In the genomic region with DNA sequence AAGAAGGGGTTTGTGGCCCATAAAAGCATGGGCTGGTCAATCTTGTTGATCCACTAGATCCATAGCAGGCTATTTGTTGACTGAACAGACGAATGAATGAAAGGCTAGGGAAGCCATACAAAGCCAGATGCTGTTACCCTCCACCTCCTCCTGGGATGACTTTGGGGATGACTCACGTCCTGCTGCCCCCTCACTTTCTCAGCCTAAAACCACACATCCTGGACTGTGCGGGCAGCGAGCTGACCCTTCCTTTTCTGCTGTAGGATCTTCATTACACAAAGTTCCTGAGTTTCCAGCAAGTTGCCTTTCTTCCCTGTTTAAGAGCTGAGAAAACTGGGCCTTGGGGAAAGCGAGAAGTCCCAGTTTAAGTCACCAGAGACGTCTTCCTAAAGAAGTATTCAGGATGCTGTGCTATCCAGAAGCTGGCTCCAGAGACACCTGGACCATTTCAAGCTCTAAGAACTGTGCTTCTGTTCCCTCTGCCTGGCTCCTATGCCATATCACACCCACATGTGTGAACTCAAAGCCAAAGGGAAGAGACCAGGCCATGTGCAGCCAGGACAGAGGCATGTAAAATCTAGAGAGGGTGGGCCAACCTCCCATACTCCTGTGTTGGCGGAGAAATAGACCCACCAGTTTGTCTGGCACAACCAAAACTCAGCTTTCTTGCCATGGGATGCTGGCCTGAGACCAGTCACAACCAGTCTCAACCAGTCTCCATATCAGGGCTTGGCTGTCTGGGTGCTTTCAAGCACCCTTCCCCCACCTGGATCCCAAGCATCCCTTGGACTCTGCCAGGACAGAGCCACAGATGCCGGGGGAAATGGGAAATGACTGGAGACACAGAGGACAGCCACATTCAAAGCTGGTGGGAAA, we compare ENCODE assay signal across 11 cellular contexts. TPM values are rescaled to one million over a fixed set of nuclear protein-coding genes. Genes with fewer than 3 reads are reported as not detected.
DNase-seq lines count a peak whose midpoint lies in the region; ATAC-seq lines count a peak whose summit lies in the region.
"Had no signal": no experiment of that assay in that cellular context is flagged by ENCODE, and none has a peak within 500 bp of the region (broad histone marks: within the 10 kb centered on the region; RNA-seq: fewer than 3 reads in every experiment).

No MANE protein-coding gene starts in this region.

- no peak overlapping the region for H3K4me3 Mint-ChIP-seq in activated naive CD8-positive, alpha-beta T cell treated with anti-CD3 and anti-CD28 coated beads, Interleukin-2, amount 50 U/mL, for 24 hours
- H3K4me3 Mint-ChIP-seq in activated naive CD8-positive, alpha-beta T cell treated with anti-CD3 and anti-CD28 coated beads for 36 hours = no peak overlapping the region
- H3K4me3 Mint-ChIP-seq: CD14-positive monocyte had no signal

- H3K4me1 Mint-ChIP-seq in activated naive CD8-positive, alpha-beta T cell treated with anti-CD3 and anti-CD28 coated beads, Interleukin-2, amount 50 U/mL, for 24 hours = peaks cover 45% of the 10 kb centered on the region
- peaks cover 42% of the 10 kb centered on the region for H3K4me1 Mint-ChIP-seq in activated naive CD8-positive, alpha-beta T cell treated with anti-CD3 and anti-CD28 coated beads for 36 hours

- H3K27me3 Mint-ChIP-seq in activated naive CD8-positive, alpha-beta T cell treated with anti-CD3 and anti-CD28 coated beads, Interleukin-2, amount 50 U/mL, for 24 hours = no peaks in the 10 kb centered on the region
- H3K27me3 Mint-ChIP-seq in activated naive CD8-positive, alpha-beta T cell treated with anti-CD3 and anti-CD28 coated beads for 36 hours = no peaks in the 10 kb centered on the region

- DNase-seq in activated naive CD8-positive, alpha-beta T cell treated with anti-CD3 and anti-CD28 coated beads, Interleukin-2, amount 50 U/mL, for 24 hours = no peak
- no peak for DNase-seq in activated naive CD8-positive, alpha-beta T cell treated with anti-CD3 and anti-CD28 coated beads for 36 hours
- DNase-seq in SW480 (ENCODE audit: low spot score) = peak; percentile 94
- peak; percentile 55 for DNase-seq in fibroblast of the conjunctiva (ENCODE audit: low read depth)
- peak; percentile 81 for DNase-seq in stromal cell of bone marrow (ENCODE audit: low read depth)
- DNase-seq in activated naive CD4-positive, alpha-beta T cell (lab: John Stamatoyannopoulos, UW) = no peak
- DNase-seq: amygdala, NCI-H187 had no signal

- ATAC-seq in activated naive CD8-positive, alpha-beta T cell treated with anti-CD3 and anti-CD28 coated beads, Interleukin-2, amount 50 U/mL, for 24 hours = no peak
- ATAC-seq in HG03097 (IDR thresholded peaks at IDR 0.05; ENCODE audit: low FRiP score, unreplicated experiment) (no peak), HG02588 (IDR thresholded peaks at IDR 0.05; ENCODE audit: unreplicated experiment) (no peak)

- no peaks in the 10 kb centered on the region for H3K9me3 Mint-ChIP-seq in activated naive CD8-positive, alpha-beta T cell treated with anti-CD3 and anti-CD28 coated beads, Interleukin-2, amount 50 U/mL, for 24 hours
- H3K9me3 Mint-ChIP-seq in activated naive CD8-positive, alpha-beta T cell treated with anti-CD3 and anti-CD28 coated beads for 36 hours = no peaks in the 10 kb centered on the region
- H3K9me3 Mint-ChIP-seq: CD14-positive monocyte had no signal

- H3K27ac Mint-ChIP-seq in activated naive CD8-positive, alpha-beta T cell treated with anti-CD3 and anti-CD28 coated beads, Interleukin-2, amount 50 U/mL, for 24 hours = peak overlapping the region; percentile 41
- no peak overlapping the region for H3K27ac Mint-ChIP-seq in activated naive CD8-positive, alpha-beta T cell treated with anti-CD3 and anti-CD28 coated beads for 36 hours

- H3K36me3 Mint-ChIP-seq in activated naive CD8-positive, alpha-beta T cell treated with anti-CD3 and anti-CD28 coated beads, Interleukin-2, amount 50 U/mL, for 24 hours (ENCODE audit: low read depth) = no peaks in the 10 kb centered on the region
- H3K36me3 Mint-ChIP-seq in activated naive CD8-positive, alpha-beta T cell treated with anti-CD3 and anti-CD28 coated beads for 36 hours = no peaks in the 10 kb centered on the region

RNA-seq across cellular contexts. Expression of a gene that starts 4.7 kb away (rescaled TPM):
- total RNA-seq in activated naive CD8-positive, alpha-beta T cell treated with anti-CD3 and anti-CD28 coated beads for 36 hours = 10 to 100 TPM; 81.8 to 84.6 TPM

RNA-seq across cellular contexts. Expression of a gene that starts 56.6 kb away (rescaled TPM):
- total RNA-seq in activated naive CD8-positive, alpha-beta T cell treated with anti-CD3 and anti-CD28 coated beads for 36 hours = 10 to 100 TPM; 34.9 to 40.5 TPM

Comparison
In these comparisons a context has a peak if more than half of its experiments do, and no peak if none do; other contexts are left out.
1. DNase-seq: peak in SW480 (single experiment), fibroblast of the conjunctiva (single experiment) and stromal cell of bone marrow (single experiment); none in activated naive CD8-positive, alpha-beta T cell treated with anti-CD3 and anti-CD28 coated beads, Interleukin-2, amount 50 U/mL, for 24 hours (single experiment), activated naive CD8-positive, alpha-beta T cell treated with anti-CD3 and anti-CD28 coated beads for 36 hours (single experiment) and activated naive CD4-positive, alpha-beta T cell (0 of 4).